8 cellular contexts compared by ENCODE assay signal in genomic region chr9:127897194-127897692, GRCh38. TPM values are rescaled to one million over a fixed set of nuclear protein-coding genes. Genes with fewer than 3 reads are reported as not detected.
DNase-seq lines count a peak whose midpoint lies in the region; ATAC-seq and TF ChIP-seq lines count a peak whose summit lies in the region.

No MANE protein-coding gene starts in this region.

- TF ChIP-seq EP300 in neural cell (conservative IDR thresholded peaks at IDR 0.05; ENCODE audit: poor library complexity, severe bottlenecking): no peak

- DNase-seq in BE2C (peak; percentile 88), HFF-Myc (ENCODE audit: extremely low read depth, low read depth) (no peak), fibroblast of villous mesenchyme (ENCODE audit: low read depth) (peak; percentile 90), NCI-H526 treated with DMSO at 0.1 percent for 48 hours (lab: John Stamatoyannopoulos, UW) (no peak)

- H3K9me3 ChIP-seq in BE2C (no peaks in the 10 kb centered on the region), neural cell (ENCODE audit: low read length) (no peaks in the 10 kb centered on the region)

- H3K36me3 ChIP-seq in BE2C: peaks cover 46% of the 10 kb centered on the region
- peaks cover 25% of the 10 kb centered on the region for H3K36me3 ChIP-seq in neural cell (ENCODE audit: insufficient read depth, low read length)

- H4K20me1 ChIP-seq in neural cell (ENCODE audit: insufficient read depth): no peaks in the 10 kb centered on the region

- TF ChIP-seq RAD21 in neural cell (conservative IDR thresholded peaks at IDR 0.05): no peak

- peaks cover 5% of the 10 kb centered on the region for H3F3A ChIP-seq in neural cell (ENCODE audit: insufficient read depth, low read length, poor library complexity, severe bottlenecking)

- H3K27me3 ChIP-seq in BE2C (no peaks in the 10 kb centered on the region), neural cell (ENCODE audit: insufficient read depth, low read depth, low read length) (no peaks in the 10 kb centered on the region)

- no peaks in the 10 kb centered on the region for H3K9me2 ChIP-seq in neural cell (ENCODE audit: insufficient read depth, low read length)

- no peak overlapping the region for H3K27ac ChIP-seq in neural cell (ENCODE audit: low read length)

- ATAC-seq in GM19452 (IDR thresholded peaks at IDR 0.05; ENCODE audit: unreplicated experiment): no peak
- ATAC-seq in GM18861 (IDR thresholded peaks at IDR 0.05; ENCODE audit: unreplicated experiment): no peak

- H3K4me2 ChIP-seq in neural cell (ENCODE audit: low read length): no peak overlapping the region

- peaks cover 6% of the 10 kb centered on the region; the same call in 1 of the 2 replicates for H3K4me1 ChIP-seq in BE2C

- no peak overlapping the region for H3K9ac ChIP-seq in neural cell (ENCODE audit: low read length)

- H3K4me3 ChIP-seq in BE2C (ENCODE audit: low read depth, low read length) (no peak overlapping the region; the same call in 1 of the 2 replicates), HFF-Myc (replicated peaks; ENCODE audit: low read depth, low read length) (peak overlapping the region; percentile 93), WI38 (ENCODE audit: low read depth, low read length) (peak overlapping the region; percentile 8; the same call in 1 of the 2 replicates), fibroblast of villous mesenchyme (ENCODE audit: low read depth, low read length) (peak overlapping the region; percentile 31), neural cell (ENCODE audit: low read length) (peak overlapping the region; percentile 28)

- no peaks in the 10 kb centered on the region for H3K79me2 ChIP-seq in neural cell (replicated peaks; ENCODE audit: insufficient read depth, low read length)

- TF ChIP-seq CTCF in BE2C (IDR thresholded peaks at IDR 0.05; ENCODE audit: low read depth, low read length) (no peak), HFF-Myc (IDR thresholded peaks at IDR 0.05; ENCODE audit: low read depth, low read length, missing control alignments) (no peak), WI38 (IDR thresholded peaks at IDR 0.05; ENCODE audit: low read depth, low read length) (no peak), fibroblast of villous mesenchyme (IDR thresholded peaks at IDR 0.05; ENCODE audit: insufficient read depth, low read depth, low read length) (no peak), neural cell (IDR thresholded peaks at IDR 0.05; ENCODE audit: poor library complexity, severe bottlenecking) (no peak)

- H2AFZ ChIP-seq in neural cell (ENCODE audit: low read depth, low read length): no peak overlapping the region

TF ChIP-seq in neural cell, 6 proteins besides CTCF, POLR2A, EP300 and RAD21:
- no peak for TF ChIP-seq SMC3 (conservative IDR thresholded peaks at IDR 0.05; ENCODE audit: poor library complexity)
- no peak for TF ChIP-seq TAF1 (IDR thresholded peaks at IDR 0.05; ENCODE audit: low read depth)
- no peak for TF ChIP-seq POLR2AphosphoS5 (IDR thresholded peaks at IDR 0.05)
- no peak for TF ChIP-seq MXI1 (conservative IDR thresholded peaks at IDR 0.05; ENCODE audit: poor library complexity, severe bottlenecking)
- TF ChIP-seq REST (IDR thresholded peaks at IDR 0.05; ENCODE audit: borderline replicate concordance): no peak
- no peak for TF ChIP-seq EZH2 (IDR thresholded peaks at IDR 0.05; ENCODE audit: borderline replicate concordance, insufficient read depth, low read length, poor library complexity, severe bottlenecking)

RNA-seq across cellular contexts. Expression of gene ST6GALNAC6, which starts 2.2 kb away (rescaled TPM):
- polyA plus RNA-seq in BE2C (2012; ENCODE audit: insufficient read depth, insufficient read length, low read depth): 40.4 TPM
- total RNA-seq in fibroblast of villous mesenchyme: 39.9 and 44.0 TPM in 2 replicates
- 44.2 and 59.3 TPM in 2 replicates for polyA plus RNA-seq in neural cell
- polyA minus RNA-seq in neural cell: 30.3 and 33.8 TPM in 2 replicates

RNA-seq across cellular contexts. Expression of gene ST6GALNAC4, which starts 19.6 kb away (rescaled TPM):
- 39.4 TPM for polyA plus RNA-seq in BE2C (2012; ENCODE audit: insufficient read depth, insufficient read length, low read depth)
- 30.0 and 34.1 TPM in 2 replicates for total RNA-seq in fibroblast of villous mesenchyme
- 4.8 and 5.9 TPM in 2 replicates for polyA plus RNA-seq in neural cell
- polyA minus RNA-seq in neural cell: 5.8 and 6.8 TPM in 2 replicates

RNA-seq across cellular contexts. Expression of gene AK1, which starts 19.8 kb away (rescaled TPM):
- 236 TPM for polyA plus RNA-seq in BE2C (2012; ENCODE audit: insufficient read depth, insufficient read length, low read depth)
- 37.1 and 43.8 TPM in 2 replicates for total RNA-seq in fibroblast of villous mesenchyme
- polyA plus RNA-seq in neural cell: 105 and 137 TPM in 2 replicates
- polyA minus RNA-seq in neural cell: 38.0 and 49.9 TPM in 2 replicates

RNA-seq across cellular contexts. Expression of gene PIP5KL1, which starts 33.3 kb away (rescaled TPM):
- 0.74 TPM for polyA plus RNA-seq in BE2C (2012; ENCODE audit: insufficient read depth, insufficient read length, low read depth)
- total RNA-seq in fibroblast of villous mesenchyme: 2.6 and 3.5 TPM in 2 replicates
- polyA plus RNA-seq in neural cell: 3.4 and 5.2 TPM in 2 replicates
- polyA minus RNA-seq in neural cell: 2.5 and 6.6 TPM in 2 replicates

RNA-seq across cellular contexts. Expression of gene DPM2, which starts 40.4 kb away (rescaled TPM):
- 137 TPM for polyA plus RNA-seq in BE2C (2012; ENCODE audit: insufficient read depth, insufficient read length, low read depth)
- 11.2 and 11.9 TPM in 2 replicates for total RNA-seq in fibroblast of villous mesenchyme
- 30.5 and 44.9 TPM in 2 replicates for polyA plus RNA-seq in neural cell
- polyA minus RNA-seq in neural cell: 15.3 and 20.8 TPM in 2 replicates

Comparison
In these comparisons a context has a peak if more than half of its experiments do, and no peak if none do; other contexts are left out.
1. DNase-seq: peak in BE2C (single experiment) and fibroblast of villous mesenchyme (single experiment); none in HFF-Myc (single experiment) and NCI-H526 treated with DMSO at 0.1 percent for 48 hours (single experiment).